ENCODE assay signal across 19 cellular contexts in the genomic region with DNA sequence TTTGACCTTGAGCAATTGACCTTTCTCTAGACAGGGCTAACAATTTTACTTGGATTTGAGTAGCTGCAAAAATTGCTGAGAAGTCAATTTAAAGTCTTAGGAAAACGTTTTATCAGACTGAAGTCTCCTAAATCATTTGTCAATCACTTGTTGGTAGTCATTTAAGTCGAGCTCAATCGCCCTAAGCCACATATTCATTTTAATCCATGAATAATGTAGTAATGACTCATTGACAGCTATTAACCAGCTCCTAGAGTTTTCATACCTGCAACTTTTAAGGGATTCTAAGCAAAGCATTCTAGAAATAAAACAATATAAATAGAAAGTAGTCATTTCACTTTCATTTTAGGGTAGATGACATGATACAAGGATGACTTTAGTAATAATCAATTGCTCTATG.
A peak's percentile ranks its signal among the peaks of the same experiment; 100 is the strongest.
DNase-seq lines count a peak whose midpoint lies in the region; TF ChIP-seq lines count a peak whose summit lies in the region.
"Had no signal": no experiment of that assay in that cellular context is flagged by ENCODE, and none has a peak within 500 bp of the region (broad histone marks: within the 10 kb centered on the region; RNA-seq: fewer than 3 reads in every experiment).

No MANE protein-coding gene starts in this region.

- DNase-seq in activated CD4-positive, alpha-beta T cell treated with anti-CD3 and anti-CD28 coated beads, Interleukin-2, amount 10 ng/mL, durations not matched to agents 24 days and 14 days = peak; percentile 4
- no peak for DNase-seq in activated CD4-positive, alpha-beta T cell treated with anti-CD3 and anti-CD28 coated beads for 48 hours
- DNase-seq in M059J (ENCODE audit: low read depth) (peak; percentile 53), mammary epithelial cell (peak; percentile 35), kidney tubule cell (ENCODE audit: low spot score) (peak; percentile 38), HFFc6 (no peak), retina (no peak), smooth muscle cell (lab: John Stamatoyannopoulos, UW; ENCODE audit: unreplicated experiment) (no peak)
- DNase-seq: 8988T; CD4-positive, CD25-positive, alpha-beta regulatory T cell; HCEC 1CT; NCI-H1105 treated with DMSO at 0.1 percent for 48 hours; NCI-H2029; NCI-H446 treated with DMSO at 0.1 percent for 48 hours; NCI-H526; NCI-H82; SIG-M5 had no signal

- H3K27ac ChIP-seq in mammary epithelial cell (ENCODE audit: insufficient read depth, low read depth, low read length) (no peak overlapping the region), smooth muscle cell (ENCODE audit: low read depth) (no peak overlapping the region)
- H3K27ac ChIP-seq: BLaER1 had no signal

- H3K4me1 Mint-ChIP-seq in activated CD4-positive, alpha-beta T cell treated with anti-CD3 and anti-CD28 coated beads, Interleukin-2, amount 10 ng/mL, durations not matched to agents 24 days and 14 days = no peaks in the 10 kb centered on the region
- H3K4me1 Mint-ChIP-seq in HFFc6 (ENCODE audit: low read depth) = peaks cover 40% of the 10 kb centered on the region
- H3K4me1 Mint-ChIP-seq: CD4-positive, CD25-positive, alpha-beta regulatory T cell had no signal

- H3K36me3 Mint-ChIP-seq in activated CD4-positive, alpha-beta T cell treated with anti-CD3 and anti-CD28 coated beads, Interleukin-2, amount 10 ng/mL, durations not matched to agents 24 days and 14 days (ENCODE audit: low read depth) = no peaks in the 10 kb centered on the region
- peaks cover 1% of the 10 kb centered on the region; the same call in 1 of the 2 replicates for H3K36me3 Mint-ChIP-seq in HFFc6 (ENCODE audit: low read depth)
- H3K36me3 Mint-ChIP-seq: CD4-positive, CD25-positive, alpha-beta regulatory T cell; IgD-negative memory B cell had no signal

- H4K20me1 ChIP-seq in mammary epithelial cell (ENCODE audit: insufficient read depth, low read length) (no peaks in the 10 kb centered on the region), smooth muscle cell (ENCODE audit: low read depth) (no peaks in the 10 kb centered on the region)
- H4K20me1 ChIP-seq: BLaER1 had no signal

- H2AFZ ChIP-seq in mammary epithelial cell (ENCODE audit: low read depth, low read length) (no peak overlapping the region), smooth muscle cell (ENCODE audit: low read depth) (no peak overlapping the region)

- dilution Hi-C loops in mammary epithelial cell (cut with HindIII; ENCODE audit: low sequenced_read_pairs) = no loop called here

- BruUV-seq in mammary epithelial cell (replicated peaks; lab: Mats Ljungman, UMichigan) = no TSS peak

- H3K36me3 ChIP-seq in mammary epithelial cell (ENCODE audit: insufficient read depth, low read length) = no peaks in the 10 kb centered on the region
- no peaks in the 10 kb centered on the region for H3K36me3 ChIP-seq in smooth muscle cell (ENCODE audit: low read depth)
- H3K36me3 ChIP-seq: BLaER1 had no signal

- no peaks in the 10 kb centered on the region for H3K79me2 ChIP-seq in mammary epithelial cell (ENCODE audit: insufficient read depth, low read length)
- H3K79me2 ChIP-seq in smooth muscle cell (ENCODE audit: low read depth) = no peaks in the 10 kb centered on the region

- H3K9me3 Mint-ChIP-seq in activated CD4-positive, alpha-beta T cell treated with anti-CD3 and anti-CD28 coated beads, Interleukin-2, amount 10 ng/mL, durations not matched to agents 24 days and 14 days = no peaks in the 10 kb centered on the region
- no peaks in the 10 kb centered on the region; the same call in 1 of the 2 replicates for H3K9me3 Mint-ChIP-seq in HFFc6

- CTCF ChIA-PET in mammary epithelial cell (lab: Charles Lee; ENCODE audit: low non-redundant PET) = interaction anchor here (0.6 kb wide), 1 partner anchor 34 kb away, joined by 5 read pairs; no protein-coding TSS in a partner anchor

- H3K27me3 Mint-ChIP-seq in activated CD4-positive, alpha-beta T cell treated with anti-CD3 and anti-CD28 coated beads, Interleukin-2, amount 10 ng/mL, durations not matched to agents 24 days and 14 days = no peaks in the 10 kb centered on the region
- no peaks in the 10 kb centered on the region for H3K27me3 Mint-ChIP-seq in HFFc6 (ENCODE audit: insufficient read depth)
- H3K27me3 Mint-ChIP-seq: CD4-positive, CD25-positive, alpha-beta regulatory T cell had no signal

- H3K4me1 ChIP-seq in mammary epithelial cell (ENCODE audit: insufficient read depth, low read length) (peaks cover 15% of the 10 kb centered on the region), smooth muscle cell (ENCODE audit: low read depth) (peaks cover 5% of the 10 kb centered on the region)

- TF ChIP-seq CTCF in mammary epithelial cell (conservative IDR thresholded peaks at IDR 0.05 in 1 of 2, IDR thresholded peaks at IDR 0.05 in 1 of 2; ENCODE audit: extremely low read depth in 1 of 2, insufficient read depth in 1 of 2, low read depth in 1 of 2, low read length in 2 of 2) (no peak), HFFc6 (IDR thresholded peaks at IDR 0.05) (no peak), smooth muscle cell (IDR thresholded peaks at IDR 0.05; ENCODE audit: borderline replicate concordance, insufficient read depth, poor library complexity, severe bottlenecking) (no peak)

- H3K4me3 ChIP-seq in mammary epithelial cell (replicated peaks in 1 of 3; ENCODE audit: insufficient read depth in 1 of 3, low read depth in 2 of 3, low read length in 3 of 3) (no peak overlapping the region), smooth muscle cell (no peak overlapping the region)
- H3K4me3 ChIP-seq: BLaER1 had no signal

- no peaks in the 10 kb centered on the region for H3K9me3 ChIP-seq in mammary epithelial cell (replicated peaks; ENCODE audit: insufficient read depth, low read length)
- H3K9me3 ChIP-seq in smooth muscle cell (replicated peaks; ENCODE audit: low read depth) = no peaks in the 10 kb centered on the region
- H3K9me3 ChIP-seq: BLaER1 had no signal

- no peaks in the 10 kb centered on the region for H3F3A ChIP-seq in smooth muscle cell (ENCODE audit: low read depth)

- H3K27me3 ChIP-seq in mammary epithelial cell (ENCODE audit: insufficient read depth, low read length) (no peaks in the 10 kb centered on the region), smooth muscle cell (ENCODE audit: low read depth) (no peaks in the 10 kb centered on the region)
- H3K27me3 ChIP-seq: BLaER1 had no signal

- intact Hi-C loops in activated CD4-positive, alpha-beta T cell treated with anti-CD3 and anti-CD28 coated beads, Interleukin-2, amount 10 ng/mL, durations not matched to agents 24 days and 14 days (cut with micrococcal nuclease) = no loop called here
- intact Hi-C loops in mammary epithelial cell (cut with micrococcal nuclease) = no loop called here

- in situ Hi-C loops in mammary epithelial cell (cut with MboI; ENCODE audit: low sequenced_read_pairs in 2 of 2) = no loop called here

- H3K9ac ChIP-seq in mammary epithelial cell (ENCODE audit: insufficient read depth, low read length) (no peak overlapping the region), smooth muscle cell (ENCODE audit: low read depth) (no peak overlapping the region)
- H3K9ac ChIP-seq: BLaER1 had no signal

- no peak overlapping the region for H3K27ac Mint-ChIP-seq in activated CD4-positive, alpha-beta T cell treated with anti-CD3 and anti-CD28 coated beads, Interleukin-2, amount 10 ng/mL, durations not matched to agents 24 days and 14 days
- no peak overlapping the region for H3K27ac Mint-ChIP-seq in HFFc6
- H3K27ac Mint-ChIP-seq: CD4-positive, CD25-positive, alpha-beta regulatory T cell had no signal

- 32% methylated on average over 3 of the region's 3 CpGs for WGBS in mammary epithelial cell (ENCODE audit: low coverage, missing lambda C conversion rate)
- 71% methylated on average over 3 of the region's 3 CpGs for WGBS in smooth muscle cell (ENCODE audit: low lambda C conversion rate)

- no peak overlapping the region for H3K4me2 ChIP-seq in mammary epithelial cell (ENCODE audit: insufficient read depth, low read depth, low read length)
- no peak overlapping the region for H3K4me2 ChIP-seq in smooth muscle cell
- H3K4me2 ChIP-seq: BLaER1 had no signal

- H3K4me3 Mint-ChIP-seq in activated CD4-positive, alpha-beta T cell treated with anti-CD3 and anti-CD28 coated beads, Interleukin-2, amount 10 ng/mL, durations not matched to agents 24 days and 14 days = no peak overlapping the region
- no peak overlapping the region for H3K4me3 Mint-ChIP-seq in HFFc6
- H3K4me3 Mint-ChIP-seq: CD4-positive, CD25-positive, alpha-beta regulatory T cell; IgD-negative memory B cell had no signal

Comparison
In these comparisons a context has a peak if more than half of its experiments do, and no peak if none do; other contexts are left out.
1. DNase-seq: peak in activated CD4-positive, alpha-beta T cell treated with anti-CD3 and anti-CD28 coated beads, Interleukin-2, amount 10 ng/mL, durations not matched to agents 24 days and 14 days (single experiment), M059J (single experiment), mammary epithelial cell (single experiment) and kidney tubule cell (single experiment); none in activated CD4-positive, alpha-beta T cell treated with anti-CD3 and anti-CD28 coated beads for 48 hours (single experiment), HFFc6 (single experiment), retina (single experiment) and smooth muscle cell (single experiment).